24 cellular contexts compared by ENCODE assay signal in the genomic region with DNA sequence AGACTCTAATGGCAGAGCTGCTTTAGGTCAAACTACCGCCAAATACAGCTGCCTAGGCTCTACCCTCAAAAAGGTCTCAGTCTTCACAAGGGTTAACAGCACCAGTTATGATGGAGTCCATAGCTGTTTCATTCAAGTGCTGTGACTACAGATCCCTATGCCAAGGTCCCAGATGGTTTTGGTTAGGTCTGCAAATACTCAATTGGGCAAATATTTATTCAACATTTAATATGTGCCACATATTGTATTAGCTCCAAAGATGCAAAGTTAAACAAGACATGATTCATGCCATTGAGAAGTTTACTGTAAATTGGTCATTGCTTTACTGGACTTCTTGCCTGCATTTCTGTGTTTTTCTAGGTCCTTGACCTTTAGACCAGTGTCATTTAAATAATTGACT. TPM values are rescaled to one million over a fixed set of nuclear protein-coding genes. Genes with fewer than 3 reads are reported as not detected.
A peak's percentile ranks its signal among the peaks of the same experiment; 100 is the strongest.
DNase-seq lines count a peak whose midpoint lies in the region; ATAC-seq, FAIRE-seq and TF ChIP-seq lines count a peak whose summit lies in the region.
"Had no signal": no experiment of that assay in that cellular context is flagged by ENCODE, and none has a peak within 500 bp of the region (broad histone marks: within the 10 kb centered on the region; RNA-seq: fewer than 3 reads in every experiment).

No MANE protein-coding gene starts in this region.

- POLR2A ChIA-PET in endothelial cell of umbilical vein (lab: Charles Lee) (no interaction called here), RWPE1 (lab: Yijun Ruan, JAX; ENCODE audit: low non-redundant PET) (no interaction called here)

- dilution Hi-C loops in endothelial cell of umbilical vein (cut with MboI; ENCODE audit: extremely low pct_ligation_motif_present, low sequenced_read_pairs): no loop called here

- ATAC-seq in left lung (peak; percentile 84), HG03159 (IDR thresholded peaks at IDR 0.05; ENCODE audit: unreplicated experiment) (no peak), heart right ventricle (no peak)
- ATAC-seq: HCT116 had no signal

- no peak overlapping the region for H3K9ac ChIP-seq in endothelial cell of umbilical vein (replicated peaks; ENCODE audit: extremely low read depth, insufficient read depth, low read length)

- CTCF ChIA-PET in endothelial cell of umbilical vein (lab: Charles Lee) (interaction anchor here (1.6 to 2.5 kb wide), 3 partner anchors 12 to 63 kb away, joined by 3 to 8 read pairs (median 6); no protein-coding TSS in a partner anchor), RWPE1 (lab: Yijun Ruan, JAX) (no interaction called here)

- H3K9me3 ChIP-seq in endothelial cell of umbilical vein (replicated peaks; ENCODE audit: control insufficient read depth, insufficient read depth, low read length): no peaks in the 10 kb centered on the region
- H3K9me3 ChIP-seq in left lung: no peaks in the 10 kb centered on the region
- H3K9me3 ChIP-seq in heart right ventricle: no peaks in the 10 kb centered on the region

- H3K27ac ChIP-seq in endothelial cell of umbilical vein (ENCODE audit: insufficient read depth, low read depth, low read length): no peak overlapping the region
- no peak overlapping the region for H3K27ac ChIP-seq in left lung
- no peak overlapping the region for H3K27ac ChIP-seq in RWPE1
- no peak overlapping the region for H3K27ac ChIP-seq in heart right ventricle
- H3K27ac ChIP-seq: HL-60 had no signal

- no peak for TF ChIP-seq POLR2A in endothelial cell of umbilical vein (IDR thresholded peaks at IDR 0.05; ENCODE audit: low read depth, low read length)

- DNase-seq in DMS53 (lab: John Stamatoyannopoulos, UW) (peak; percentile 95), NCI-H69 (lab: John Stamatoyannopoulos, UW) (peak; percentile 52), endothelial cell of umbilical vein (ENCODE audit: low read depth, low spot score) (no peak), left lung (no peak), RWPE1 (ENCODE audit: low spot score) (no peak), D721Med (ENCODE audit: insufficient read length, low spot score) (no peak), heart right ventricle (no peak)
- DNase-seq: Karpas-422, NCI-H1105 treated with DMSO at 0.1 percent for 48 hours, NCI-H2029, NCI-H446 treated with DMSO at 0.1 percent for 48 hours, NCI-H748 treated with DMSO at 0.1 percent for 48 hours, Right ventricle myocardium superior, T-helper 1 cell had no signal

- intact Hi-C loops in endothelial cell of umbilical vein (cut with micrococcal nuclease) (loop anchor here (5.0 kb wide), 1 partner anchor 65 kb away; no protein-coding TSS in a partner anchor), left lung (cut with DNase I) (no loop called here), heart right ventricle (cut with DNase I) (no loop called here)

- H3K4me1 ChIP-seq in endothelial cell of umbilical vein (ENCODE audit: control insufficient read depth, extremely low read depth, insufficient read depth, low read length) (peaks cover 50% of the 10 kb centered on the region), left lung (no peaks in the 10 kb centered on the region), heart right ventricle (no peaks in the 10 kb centered on the region)

- H3K79me2 ChIP-seq in endothelial cell of umbilical vein (ENCODE audit: control insufficient read depth, insufficient read depth, low read length): no peaks in the 10 kb centered on the region

- no peak for TF ChIP-seq CTCF in endothelial cell of umbilical vein (IDR thresholded peaks at IDR 0.05; ENCODE audit: extremely low read depth in 1 of 2, insufficient read depth in 1 of 2, low read depth in 1 of 2, low read length in 2 of 2)
- TF ChIP-seq CTCF in left lung (IDR thresholded peaks at IDR 0.05): no peak
- no peak for TF ChIP-seq CTCF in RWPE1 (conservative IDR thresholded peaks at IDR 0.05; ENCODE audit: low read depth)
- TF ChIP-seq CTCF in D721Med (IDR thresholded peaks at IDR 0.05; ENCODE audit: insufficient read depth, missing control alignments): no peak
- TF ChIP-seq CTCF in heart right ventricle (IDR thresholded peaks at IDR 0.05): no peak

- 86 to 92% methylated on average over 1 of the region's 1 CpG for WGBS in heart right ventricle, 2 donors

- no peak overlapping the region for H3K4me2 ChIP-seq in endothelial cell of umbilical vein (ENCODE audit: insufficient read depth, low read length)

- no peak for FAIRE-seq in endothelial cell of umbilical vein (lab: Jason Lieb, UNC)
- FAIRE-seq in D721Med (lab: Jason Lieb, UNC): no peak
- FAIRE-seq: G401.6, H1 had no signal

- H3K4me3 ChIP-seq in endothelial cell of umbilical vein (replicated peaks in 1 of 3; ENCODE audit: insufficient read depth in 1 of 3, low read depth in 1 of 3, low read length in 3 of 3) (no peak overlapping the region), left lung (no peak overlapping the region), heart right ventricle (no peak overlapping the region)

- no TSS peak for BruUV-seq in endothelial cell of umbilical vein (replicated peaks; lab: Mats Ljungman, UMichigan)

- no peaks in the 10 kb centered on the region for H3K27me3 ChIP-seq in endothelial cell of umbilical vein (ENCODE audit: control insufficient read depth in 2 of 2, insufficient read depth in 2 of 2, low read length in 2 of 2)
- no peaks in the 10 kb centered on the region for H3K27me3 ChIP-seq in left lung
- no peaks in the 10 kb centered on the region for H3K27me3 ChIP-seq in heart right ventricle

- no peaks in the 10 kb centered on the region for H3K36me3 ChIP-seq in endothelial cell of umbilical vein (ENCODE audit: control insufficient read depth in 2 of 2, extremely low read depth in 1 of 2, insufficient read depth in 2 of 2, low read length in 2 of 2)
- no peaks in the 10 kb centered on the region for H3K36me3 ChIP-seq in left lung
- H3K36me3 ChIP-seq in heart right ventricle: no peaks in the 10 kb centered on the region

- no peaks in the 10 kb centered on the region for H3K9me1 ChIP-seq in endothelial cell of umbilical vein (replicated peaks; ENCODE audit: control insufficient read depth, extremely low read depth, insufficient read depth, low read length)

- peak overlapping the region; percentile 40 for H2AFZ ChIP-seq in endothelial cell of umbilical vein (ENCODE audit: low read depth, low read length)

- H4K20me1 ChIP-seq in endothelial cell of umbilical vein (replicated peaks; ENCODE audit: control insufficient read depth, extremely low read depth, insufficient read depth, low read length): no peaks in the 10 kb centered on the region

TF ChIP-seq in endothelial cell of umbilical vein, 7 proteins besides CTCF, POLR2A, EP300 and RAD21:
- TF ChIP-seq POLR2AphosphoS5 (IDR thresholded peaks at IDR 0.05; ENCODE audit: insufficient read depth, low read depth, low read length): no peak
- no peak for TF ChIP-seq JUN (IDR thresholded peaks at IDR 0.05; ENCODE audit: borderline replicate concordance, insufficient read depth, insufficient read length, low read depth)
- no peak for TF ChIP-seq FOS (IDR thresholded peaks at IDR 0.05; ENCODE audit: borderline replicate concordance, insufficient read depth, low read length)
- no peak for TF ChIP-seq GATA2 (IDR thresholded peaks at IDR 0.05; ENCODE audit: insufficient read depth, insufficient read length, low read depth, low read length)

RNA-seq across cellular contexts. Expression of a gene that starts 55.8 kb away (rescaled TPM):
- total RNA-seq in endothelial cell of umbilical vein: not detected in 2 replicates
- polyA plus RNA-seq in endothelial cell of umbilical vein: not detected in 2 replicates
- polyA plus RNA-seq in endothelial cell of umbilical vein (2011; cell fraction: cytosol; rRNA removed): not detected in 2 replicates
- polyA plus RNA-seq in endothelial cell of umbilical vein (2011; cell fraction: nucleus; rRNA removed): not detected in 2 replicates
- not detected in 2 replicates for polyA plus RNA-seq in endothelial cell of umbilical vein (2012)
- polyA minus RNA-seq in endothelial cell of umbilical vein: not detected in 2 replicates
- polyA minus RNA-seq in endothelial cell of umbilical vein (2011; cell fraction: cytosol; rRNA and poly(A)+ RNA removed): not detected
- not detected in 2 replicates for polyA minus RNA-seq in endothelial cell of umbilical vein (2011; cell fraction: nucleus; rRNA and poly(A)+ RNA removed)
- not detected for total RNA-seq in left lung
- not detected for total RNA-seq in heart right ventricle
- polyA plus RNA-seq in heart right ventricle: not detected
- total RNA-seq: A673, H1, HT-29, MCF 10A, Right ventricle myocardium superior, RPMI7951 had no signal
- polyA plus RNA-seq: BJ, H1 had no signal

Comparison
In these comparisons a context has a peak if more than half of its experiments do, and no peak if none do; other contexts are left out.
1. DNase-seq: peak in DMS53 (single experiment) and NCI-H69 (single experiment); none in endothelial cell of umbilical vein (single experiment), left lung (0 of 2), RWPE1 (single experiment), D721Med (single experiment) and heart right ventricle (0 of 2).